ENCODE assay signal across 14 cellular contexts in the genomic region with DNA sequence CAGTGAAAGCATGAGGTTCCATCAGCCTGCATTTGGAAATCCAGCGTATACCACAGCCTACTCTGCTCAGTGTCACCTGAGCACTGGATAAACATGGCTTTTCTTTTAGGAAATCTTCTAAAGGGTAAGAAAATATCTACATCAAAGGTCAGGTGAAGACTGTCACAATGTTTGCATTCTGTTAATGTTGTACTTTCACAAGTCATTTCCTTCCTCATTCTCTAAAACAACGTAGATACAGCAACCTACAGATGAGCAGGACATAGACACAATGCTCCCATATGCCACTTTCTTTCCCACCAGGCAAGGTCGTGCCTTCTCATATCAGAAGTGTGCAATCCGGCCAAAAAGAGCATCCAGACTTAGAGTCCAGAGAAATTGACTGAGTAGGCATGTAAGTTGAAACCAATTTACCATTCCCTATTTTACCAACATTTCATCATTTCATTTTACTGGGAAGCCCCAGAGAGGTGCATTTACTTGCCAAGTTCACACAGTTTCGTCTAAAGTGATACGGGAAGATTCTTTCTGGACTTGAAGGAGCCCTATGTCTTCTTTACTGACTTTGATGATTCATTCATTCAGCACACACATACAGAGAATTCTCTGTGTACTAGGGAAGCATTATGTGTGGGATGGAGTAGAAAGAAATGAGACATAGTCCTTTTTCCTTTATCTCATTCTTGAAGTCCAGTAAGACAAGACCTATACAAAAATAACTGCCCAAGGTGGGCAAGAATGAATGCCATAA. TPM values are rescaled to one million over a fixed set of nuclear protein-coding genes. Genes with fewer than 3 reads are reported as not detected.
DNase-seq lines count a peak whose midpoint lies in the region; ATAC-seq, FAIRE-seq and TF ChIP-seq lines count a peak whose summit lies in the region.
"Had no signal": no experiment of that assay in that cellular context is flagged by ENCODE, and none has a peak within 500 bp of the region (broad histone marks: within the 10 kb centered on the region; RNA-seq: fewer than 3 reads in every experiment).

No MANE protein-coding gene starts in this region.

- TF ChIP-seq POLR2A in A549 (IDR thresholded peaks at IDR 0.05; ENCODE audit: low read length): no peak
- TF ChIP-seq POLR2A in H54 (IDR thresholded peaks at IDR 0.05; ENCODE audit: low read depth, low read length): no peak
- TF ChIP-seq POLR2A in Raji (IDR thresholded peaks at IDR 0.05; ENCODE audit: insufficient read depth, low read depth, low read length): peak; percentile 39; the same call in 1 of the 2 replicates

- TF ChIP-seq CTCF in A549 (IDR thresholded peaks at IDR 0.05) (no peak), A673 (conservative IDR thresholded peaks at IDR 0.05; ENCODE audit: low read depth, low read length) (no peak)

- H3K4me1 ChIP-seq in A549 (peaks cover 22% of the 10 kb centered on the region), A673 (ENCODE audit: insufficient read depth, low read length, poor library complexity, severe bottlenecking) (no peaks in the 10 kb centered on the region)

- CTCF ChIA-PET in A549 (lab: Yijun Ruan, JAX): no interaction called here
- CTCF ChIA-PET in A673 (lab: Charles Lee): no interaction called here

- TF ChIP-seq EP300 in A549 (IDR thresholded peaks at IDR 0.05): no peak

- H3K36me3 ChIP-seq in A673 (ENCODE audit: insufficient read depth, low read length, poor library complexity, severe bottlenecking): no peaks in the 10 kb centered on the region

- H3K4me3 ChIP-seq in A549: no peak overlapping the region; the same call in 2 of the 3 replicates
- H3K4me3 ChIP-seq in A673 (ENCODE audit: low read depth, low read length, poor library complexity, severe bottlenecking): no peak overlapping the region

- WGBS in A549 (ENCODE audit: missing lambda C conversion rate): 21% methylated on average over 6 of the region's 6 CpGs

- intact Hi-C loops in A673 (cut with micrococcal nuclease; ENCODE audit: unreplicated experiment): no loop called here

- ATAC-seq in A549: peak; percentile 69 to 71
- no peak for ATAC-seq in GM19324 (IDR thresholded peaks at IDR 0.05; ENCODE audit: low FRiP score, unreplicated experiment)
- ATAC-seq in GM19035 (IDR thresholded peaks at IDR 0.05; ENCODE audit: unreplicated experiment): no peak
- no peak for ATAC-seq in HG03565 (IDR thresholded peaks at IDR 0.05; ENCODE audit: unreplicated experiment)

- H3K4me2 ChIP-seq in A549: peak overlapping the region; percentile 84

- no TSS peak for BruUV-seq in A673 (replicated peaks; lab: Mats Ljungman, UMichigan)

- FAIRE-seq in A549 (lab: Jason Lieb, UNC) (no peak), H54 (lab: Jason Lieb, UNC) (peak; percentile 41)
- FAIRE-seq: GM19239 had no signal

- TF ChIP-seq RAD21 in A549 (conservative IDR thresholded peaks at IDR 0.05 in 1 of 2, IDR thresholded peaks at IDR 0.05 in 1 of 2): no peak

- DNase-seq in A549 (ENCODE audit: low read depth in 1 of 2, low spot score in 1 of 2): peak in 1 of 2 experiments; percentile 63
- no peak for DNase-seq in H54 (ENCODE audit: insufficient read length, low spot score)
- peak; percentile 0 for DNase-seq in kidney glomerular epithelial cell (lab: John Stamatoyannopoulos, UW)
- DNase-seq in A673 (ENCODE audit: low spot score): no peak
- DNase-seq: activated naive CD4-positive, alpha-beta T cell treated with Interleukin-2 at 50 U/mL for 16 hours; dermis blood vessel endothelial cell; hypothalamus; NCI-H1417 treated with DMSO at 0.1 percent for 48 hours; stimulated activated CD8-positive, alpha-beta memory T cell treated with anti-CD3 and anti-CD28 coated beads, Interleukin-4, amount 100 ng/mL, for 48 hours had no signal

- no peaks in the 10 kb centered on the region for H3K27me3 ChIP-seq in A673 (replicated peaks; ENCODE audit: insufficient read depth, low read depth, low read length, poor library complexity)

- H3K9me3 ChIP-seq in A549: no peaks in the 10 kb centered on the region
- no peaks in the 10 kb centered on the region for H3K9me3 ChIP-seq in A673 (ENCODE audit: low read depth, low read length, poor library complexity, severe bottlenecking)

- H3K27ac ChIP-seq in A549 (peak overlapping the region; percentile 61 to 73), A673 (ENCODE audit: low read depth, low read length, poor library complexity, severe bottlenecking) (no peak overlapping the region)

- POLR2A ChIA-PET in A549 (lab: Yijun Ruan, JAX) (no interaction called here), A673 (lab: Charles Lee; ENCODE audit: low non-redundant PET) (interaction anchor here (0.6 kb wide), 1 partner anchor 464 kb away, joined by 3 read pairs; no protein-coding TSS in a partner anchor)

TF ChIP-seq in A549, 52 proteins besides CTCF, POLR2A, EP300 and RAD21:
- TF ChIP-seq POLR2AphosphoS2 (conservative IDR thresholded peaks at IDR 0.05; ENCODE audit: low read length) (no peak), NR3C1 (IDR thresholded peaks at IDR 0.05) (no peak), FOSL2 (IDR thresholded peaks at IDR 0.05) (no peak), FOSL2 (CRISPR knock-in tag; IDR thresholded peaks at IDR 0.05) (peak; percentile 19; the same call in 1 of the 2 replicates)

RNA-seq across cellular contexts. Expression of a gene that starts 30.6 kb away (rescaled TPM):
- polyA plus RNA-seq in A549 (2011; rRNA removed): 30.4 and 30.8 TPM in 2 replicates
- 3.4 and 5.3 TPM in 2 replicates for polyA plus RNA-seq in A549 (2012; cell fraction: cytosol; rRNA removed)
- 11.9 and 13.1 TPM in 2 replicates for polyA plus RNA-seq in A549 (2012; cell fraction: nucleus; rRNA removed)
- 11.0 to 14.9 TPM (median 12.2 TPM) in 3 replicates for polyA plus RNA-seq in A549 (2017; fragmentation: RNase III; extraction: RNeasy Plus Mini Kit Qiagen cat#74134 plus additional on column Dnase treatment)
- 405 and 592 TPM in 2 replicates for polyA minus RNA-seq in A549 (2011; rRNA and poly(A)+ RNA removed)
- 39.7 and 40.6 TPM in 2 replicates for total RNA-seq in A673 (2021)

Comparison
In these comparisons a context has a peak if more than half of its experiments do, and no peak if none do; other contexts are left out.
1. ATAC-seq: peak in A549 (2 of 2); none in GM19324 (single experiment), GM19035 (single experiment) and HG03565 (single experiment).